In genomic region chr9:35686222-35687203, GRCh38 we compare ENCODE assay signal across 13 cellular contexts. TPM values are rescaled to one million over a fixed set of nuclear protein-coding genes. Genes with fewer than 3 reads are reported as not detected.
DNase-seq lines count a peak whose midpoint lies in the region; ATAC-seq and TF ChIP-seq lines count a peak whose summit lies in the region.
"Had no signal": no experiment of that assay in that cellular context is flagged by ENCODE, and none has a peak within 500 bp of the region (broad histone marks: within the 10 kb centered on the region; RNA-seq: fewer than 3 reads in every experiment).

No MANE protein-coding gene starts in this region.

- no peak overlapping the region for H3K4me3 Mint-ChIP-seq in activated T-helper 2 cell treated with anti-CD3 and anti-CD28 coated beads, Interferon-gamma antibody, Interleukin-2, Interleukin-4, amounts not matched to agents 10 μg/mL and 5 μg/mL and 100 μg/mL, durations not matched to agents 14 hours and 24 hours and 36 hours (ENCODE audit: low read depth)
- H3K4me3 Mint-ChIP-seq: activated T-cell treated with anti-CD3 and anti-CD28 coated beads, Interleukin-2, amount 50 U/mL, for 24 hours; T-helper 1 cell treated with Interleukin-12 subunit alpha and Interleukin-12 subunit beta and Interleukin-4 antibody, amounts not matched to agents 30 μg/mL and 1 μg/mL, for 36 hours had no signal

- H3K27ac ChIP-seq in GM23248 = peak overlapping the region; percentile 39
- peak overlapping the region; percentile 24 to 98 (median 97) for H3K27ac ChIP-seq in heart left ventricle
- peak overlapping the region; percentile 35 for H3K27ac ChIP-seq in smooth muscle cell (ENCODE audit: low read depth)

- no peaks in the 10 kb centered on the region for H3K9me3 ChIP-seq in GM23248 (ENCODE audit: low read depth)
- H3K9me3 ChIP-seq in heart left ventricle = no peaks in the 10 kb centered on the region
- no peaks in the 10 kb centered on the region for H3K9me3 ChIP-seq in smooth muscle cell (replicated peaks; ENCODE audit: low read depth)

- H3K79me2 ChIP-seq in GM23248 (ENCODE audit: insufficient read depth) = peaks cover 68% of the 10 kb centered on the region
- H3K79me2 ChIP-seq in smooth muscle cell (ENCODE audit: low read depth) = peaks cover 35% of the 10 kb centered on the region

- H3F3A ChIP-seq in GM23248 (ENCODE audit: insufficient read depth) = peaks cover 79% of the 10 kb centered on the region
- peaks cover 75% of the 10 kb centered on the region for H3F3A ChIP-seq in smooth muscle cell (ENCODE audit: low read depth)

- peak overlapping the region; percentile 89 for H3K4me2 ChIP-seq in GM23248 (ENCODE audit: unreplicated experiment)
- peak overlapping the region; percentile 95 for H3K4me2 ChIP-seq in smooth muscle cell

- H4K20me1 ChIP-seq in GM23248 (ENCODE audit: insufficient read depth) = peaks cover 54% of the 10 kb centered on the region
- peaks cover 82% of the 10 kb centered on the region for H4K20me1 ChIP-seq in smooth muscle cell (ENCODE audit: low read depth)

- H3K36me3 ChIP-seq in GM23248 (ENCODE audit: low read depth) = peaks cover 50% of the 10 kb centered on the region
- peaks cover 0 to 46% (median 38%) of the 10 kb centered on the region in 9 donors for H3K36me3 ChIP-seq in heart left ventricle
- no peaks in the 10 kb centered on the region for H3K36me3 ChIP-seq in smooth muscle cell (ENCODE audit: low read depth)

- H3K4me1 Mint-ChIP-seq in activated T-helper 2 cell treated with anti-CD3 and anti-CD28 coated beads, Interferon-gamma antibody, Interleukin-2, Interleukin-4, amounts not matched to agents 10 μg/mL and 5 μg/mL and 100 μg/mL, durations not matched to agents 14 hours and 24 hours and 36 hours (ENCODE audit: low read depth) = peaks cover 12% of the 10 kb centered on the region

- H3K9me3 Mint-ChIP-seq in activated T-helper 2 cell treated with anti-CD3 and anti-CD28 coated beads, Interferon-gamma antibody, Interleukin-2, Interleukin-4, amounts not matched to agents 10 μg/mL and 5 μg/mL and 100 μg/mL, durations not matched to agents 14 hours and 24 hours and 36 hours = no peaks in the 10 kb centered on the region
- H3K9me3 Mint-ChIP-seq: activated T-cell treated with anti-CD3 and anti-CD28 coated beads, Interleukin-2, amount 50 U/mL, for 24 hours; T-helper 1 cell treated with Interleukin-12 subunit alpha and Interleukin-12 subunit beta and Interleukin-4 antibody, amounts not matched to agents 30 μg/mL and 1 μg/mL, for 36 hours had no signal

- H3K4me1 ChIP-seq in GM23248 (ENCODE audit: insufficient read depth) = peaks cover 37% of the 10 kb centered on the region
- peaks cover 2 to 51% (median 25%) of the 10 kb centered on the region in 12 donors for H3K4me1 ChIP-seq in heart left ventricle
- peaks cover 15% of the 10 kb centered on the region for H3K4me1 ChIP-seq in smooth muscle cell (ENCODE audit: low read depth)

- DNase-seq in GM23248 = peak; percentile 78
- no peak for DNase-seq in astrocyte of the cerebellum (ENCODE audit: low read depth)
- peak in 3 of 5 donors; percentile 48 to 69 (median 49) for DNase-seq in heart left ventricle
- no peak for DNase-seq in smooth muscle cell (lab: John Stamatoyannopoulos, UW; ENCODE audit: unreplicated experiment)
- no peak for DNase-seq in glomerular visceral epithelial cell (ENCODE audit: extremely low spot score)
- no peak for DNase-seq in SIG-M5 treated with dmso at 0.1 percent for 504 hours (lab: John Stamatoyannopoulos, UW; ENCODE audit: unreplicated experiment)
- no peak for DNase-seq in activated T-helper 2 cell treated with anti-CD3 and anti-CD28 coated beads, Interferon-gamma antibody, Interleukin-2, Interleukin-4, amounts not matched to agents 10 μg/mL and 5 μg/mL and 100 μg/mL, durations not matched to agents 14 hours and 24 hours and 36 hours (ENCODE audit: low spot score)
- DNase-seq: activated T-cell treated with anti-CD3 and anti-CD28 coated beads, Interleukin-2, amount 50 U/mL, for 24 hours; NCI-H226 had no signal

- 69 to 76% methylated on average over 11 of the region's 11 CpGs for WGBS in GM23248 (ENCODE audit: low coverage in 1 of 2, low lambda C conversion rate in 2 of 2, missing lambda C conversion rate in 2 of 2), 2 experiments
- 41 to 49% (median 44%) methylated on average over 11 of the region's 11 CpGs for WGBS in heart left ventricle, 4 donors
- WGBS in smooth muscle cell (ENCODE audit: low lambda C conversion rate) = 58% methylated on average over 11 of the region's 11 CpGs

- H3K27ac Mint-ChIP-seq in activated T-helper 2 cell treated with anti-CD3 and anti-CD28 coated beads, Interferon-gamma antibody, Interleukin-2, Interleukin-4, amounts not matched to agents 10 μg/mL and 5 μg/mL and 100 μg/mL, durations not matched to agents 14 hours and 24 hours and 36 hours = no peak overlapping the region
- H3K27ac Mint-ChIP-seq: activated T-cell treated with anti-CD3 and anti-CD28 coated beads, Interleukin-2, amount 50 U/mL, for 24 hours; T-helper 1 cell treated with Interleukin-12 subunit alpha and Interleukin-12 subunit beta and Interleukin-4 antibody, amounts not matched to agents 30 μg/mL and 1 μg/mL, for 36 hours had no signal

- no peak for TF ChIP-seq CTCF in astrocyte of the cerebellum (IDR thresholded peaks at IDR 0.05; ENCODE audit: low read depth, low read length, missing control alignments)
- TF ChIP-seq CTCF in heart left ventricle (IDR thresholded peaks at IDR 0.05) = no peak
- TF ChIP-seq CTCF in smooth muscle cell (IDR thresholded peaks at IDR 0.05; ENCODE audit: borderline replicate concordance, insufficient read depth, poor library complexity, severe bottlenecking) = no peak

- in situ Hi-C loops in GM23248 (cut with MboI) (no loop called here), astrocyte of the cerebellum (cut with HindIII; ENCODE audit: low sequenced_read_pairs) (no loop called here)

- no peak overlapping the region for H2AFZ ChIP-seq in GM23248
- no peak overlapping the region for H2AFZ ChIP-seq in smooth muscle cell (ENCODE audit: low read depth)

- intact Hi-C loops in heart left ventricle (cut with DNase I) = loop anchor here in 4 of 10 donors (2.0 to 5.0 kb wide), 4 partner anchors 20 to 41 kb away; no protein-coding TSS in a partner anchor
- intact Hi-C loops in activated T-helper 2 cell treated with anti-CD3 and anti-CD28 coated beads, Interferon-gamma antibody, Interleukin-2, Interleukin-4, amounts not matched to agents 10 μg/mL and 5 μg/mL and 100 μg/mL, durations not matched to agents 14 hours and 24 hours and 36 hours (cut with micrococcal nuclease) = no loop called here

- no peaks in the 10 kb centered on the region for H3K27me3 ChIP-seq in GM23248 (replicated peaks; ENCODE audit: insufficient read depth)
- H3K27me3 ChIP-seq in heart left ventricle = no peaks in the 10 kb centered on the region
- H3K27me3 ChIP-seq in smooth muscle cell (ENCODE audit: low read depth) = no peaks in the 10 kb centered on the region

- H3K9ac ChIP-seq in GM23248 (peak overlapping the region; percentile 94), smooth muscle cell (ENCODE audit: low read depth) (no peak overlapping the region)

- peak overlapping the region; percentile 98 for H3K4me3 ChIP-seq in GM23248
- peak overlapping the region; percentile 85 for H3K4me3 ChIP-seq in astrocyte of the cerebellum (ENCODE audit: low read depth, low read length)
- peak overlapping the region in 9 of 12 donors; percentile 61 to 93 (median 77) for H3K4me3 ChIP-seq in heart left ventricle
- H3K4me3 ChIP-seq in smooth muscle cell = no peak overlapping the region

- TF ChIP-seq POLR2A in heart left ventricle (IDR thresholded peaks at IDR 0.05) = no peak

- H3K36me3 Mint-ChIP-seq in activated T-helper 2 cell treated with anti-CD3 and anti-CD28 coated beads, Interferon-gamma antibody, Interleukin-2, Interleukin-4, amounts not matched to agents 10 μg/mL and 5 μg/mL and 100 μg/mL, durations not matched to agents 14 hours and 24 hours and 36 hours (ENCODE audit: low read depth) = no peaks in the 10 kb centered on the region

- H3K27me3 Mint-ChIP-seq in activated T-helper 2 cell treated with anti-CD3 and anti-CD28 coated beads, Interferon-gamma antibody, Interleukin-2, Interleukin-4, amounts not matched to agents 10 μg/mL and 5 μg/mL and 100 μg/mL, durations not matched to agents 14 hours and 24 hours and 36 hours (ENCODE audit: low read depth) = no peaks in the 10 kb centered on the region
- H3K27me3 Mint-ChIP-seq: activated T-cell treated with anti-CD3 and anti-CD28 coated beads, Interleukin-2, amount 50 U/mL, for 24 hours had no signal

- ATAC-seq in heart left ventricle (peak; percentile 23 to 50 (median 44)), HG02981 (IDR thresholded peaks at IDR 0.05; ENCODE audit: unreplicated experiment) (no peak)

- no peaks in the 10 kb centered on the region for H3K9me2 ChIP-seq in GM23248 (ENCODE audit: insufficient read depth)

RNA-seq across cellular contexts. Expression of gene TPM2, which starts 3.2 kb away (rescaled TPM):
- 1,596 and 1,625 TPM in 2 replicates for total RNA-seq in GM23248 (2014; rRNA removed; shearing (Covaris generic))
- polyA plus RNA-seq in GM23248 (2016; fragmentation: Nextera tagmentation; extraction: Ambion mirVana) = 3,527 and 3,584 TPM in 2 replicates
- total RNA-seq in heart left ventricle = 1,000 to 10,000 TPM in 3 of 9 donors, 100 to 1,000 TPM in 6; 621 to 1,314 (median 858) TPM
- polyA plus RNA-seq in heart left ventricle = 1,000 to 10,000 TPM in 1 of 2 donors, 100 to 1,000 TPM in 1; 761 to 2,450 TPM
- total RNA-seq in smooth muscle cell = 854 and 925 TPM in 2 replicates
- polyA plus RNA-seq in smooth muscle cell = 2,012 and 2,131 TPM in 2 replicates
- 4.1 and 4.6 TPM in 2 replicates for total RNA-seq in activated T-helper 2 cell treated with anti-CD3 and anti-CD28 coated beads, Interferon-gamma antibody, Interleukin-2, Interleukin-4, amounts not matched to agents 10 μg/mL and 5 μg/mL and 100 μg/mL, durations not matched to agents 14 hours and 24 hours and 36 hours

RNA-seq across cellular contexts. Expression of gene CA9, which starts 12.8 kb away (rescaled TPM):
- total RNA-seq in GM23248 (2014; rRNA removed; shearing (Covaris generic)) = 3.4 and 4.3 TPM in 2 replicates
- polyA plus RNA-seq in GM23248 (2016; fragmentation: Nextera tagmentation; extraction: Ambion mirVana) (2.3 and 2.7 TPM in 2 replicates), heart left ventricle (under 1 TPM; 0.23 to 0.54 TPM), smooth muscle cell (5.9 TPM in 1 of 2 replicates, not detected in the other)
- total RNA-seq in heart left ventricle (10 to 100 TPM in 1 of 9 donors, 1 to 10 TPM in 1, under 1 TPM in 1, not detected in 6; 0.47 to 13.9 (median 2.3) TPM), smooth muscle cell (1.7 and 4.6 TPM in 2 replicates)
- total RNA-seq in activated T-helper 2 cell treated with anti-CD3 and anti-CD28 coated beads, Interferon-gamma antibody, Interleukin-2, Interleukin-4, amounts not matched to agents 10 μg/mL and 5 μg/mL and 100 μg/mL, durations not matched to agents 14 hours and 24 hours and 36 hours = 0.89 and 1.2 TPM in 2 replicates
- total RNA-seq: Daoy had no signal

RNA-seq across cellular contexts. Expression of gene ARHGEF39, which starts 21.5 kb away (rescaled TPM):
- total RNA-seq in GM23248 (2014; rRNA removed; shearing (Covaris generic)) = 0.13 and 2.1 TPM in 2 replicates
- 1.6 and 1.8 TPM in 2 replicates for polyA plus RNA-seq in GM23248 (2016; fragmentation: Nextera tagmentation; extraction: Ambion mirVana)
- total RNA-seq in heart left ventricle = 1 to 10 TPM in 1 of 9 donors, under 1 TPM in 8; 0.11 to 1.2 (median 0.27) TPM
- under 1 TPM; 0.12 to 0.30 TPM for polyA plus RNA-seq in heart left ventricle
- total RNA-seq in smooth muscle cell = 0.49 and 2.1 TPM in 2 replicates
- 1.9 and 2.9 TPM in 2 replicates for polyA plus RNA-seq in smooth muscle cell
- total RNA-seq in activated T-helper 2 cell treated with anti-CD3 and anti-CD28 coated beads, Interferon-gamma antibody, Interleukin-2, Interleukin-4, amounts not matched to agents 10 μg/mL and 5 μg/mL and 100 μg/mL, durations not matched to agents 14 hours and 24 hours and 36 hours = 11.1 and 12.3 TPM in 2 replicates

RNA-seq across cellular contexts. Expression of gene CCDC107, which starts 28.4 kb away (rescaled TPM):
- total RNA-seq in GM23248 (2014; rRNA removed; shearing (Covaris generic)) = 20.5 and 28.6 TPM in 2 replicates
- 52.8 and 55.7 TPM in 2 replicates for polyA plus RNA-seq in GM23248 (2016; fragmentation: Nextera tagmentation; extraction: Ambion mirVana)
- total RNA-seq in heart left ventricle = 10 to 100 TPM; 35.5 to 78.5 (median 43.8) TPM
- polyA plus RNA-seq in heart left ventricle = 100 to 1,000 TPM in 1 of 2 donors, 10 to 100 TPM in 1; 70.1 to 116 TPM
- 9.8 and 19.6 TPM in 2 replicates for total RNA-seq in smooth muscle cell
- polyA plus RNA-seq in smooth muscle cell = 35.5 and 37.1 TPM in 2 replicates
- 23.0 TPM in 2 replicates for total RNA-seq in activated T-helper 2 cell treated with anti-CD3 and anti-CD28 coated beads, Interferon-gamma antibody, Interleukin-2, Interleukin-4, amounts not matched to agents 10 μg/mL and 5 μg/mL and 100 μg/mL, durations not matched to agents 14 hours and 24 hours and 36 hours

RNA-seq across cellular contexts. Expression of gene RMRP, which starts 28.7 kb away (rescaled TPM):
- total RNA-seq in GM23248 (2014; rRNA removed; shearing (Covaris generic)) = 14,230 and 20,944 TPM in 2 replicates
- not detected in 2 replicates for polyA plus RNA-seq in GM23248 (2016; fragmentation: Nextera tagmentation; extraction: Ambion mirVana)
- total RNA-seq in heart left ventricle = over 10,000 TPM in 3 of 9 donors, 1,000 to 10,000 TPM in 5, 100 to 1,000 TPM in 1; 462 to 18,741 (median 5,764) TPM
- 100 to 1,000 TPM; 118 to 429 TPM for polyA plus RNA-seq in heart left ventricle
- 10,156 and 21,067 TPM in 2 replicates for total RNA-seq in smooth muscle cell
- not detected in 2 replicates for polyA plus RNA-seq in smooth muscle cell
- total RNA-seq in activated T-helper 2 cell treated with anti-CD3 and anti-CD28 coated beads, Interferon-gamma antibody, Interleukin-2, Interleukin-4, amounts not matched to agents 10 μg/mL and 5 μg/mL and 100 μg/mL, durations not matched to agents 14 hours and 24 hours and 36 hours = 5,290 and 6,583 TPM in 2 replicates
- polyA plus RNA-seq: urinary bladder had no signal

Comparison
In these comparisons a context has a peak if more than half of its experiments do, and no peak if none do; other contexts are left out.
1. DNase-seq: peak in GM23248 (single experiment) and heart left ventricle (3 of 5); none in astrocyte of the cerebellum (single experiment), smooth muscle cell (single experiment), glomerular visceral epithelial cell (single experiment), SIG-M5 treated with dmso at 0.1 percent for 504 hours (single experiment) and activated T-helper 2 cell treated with anti-CD3 and anti-CD28 coated beads, Interferon-gamma antibody, Interleukin-2, Interleukin-4, amounts not matched to agents 10 μg/mL and 5 μg/mL and 100 μg/mL, durations not matched to agents 14 hours and 24 hours and 36 hours (single experiment).
2. H3K27ac ChIP-seq: peak in every context shown above with its lines; median percentile 97 in heart left ventricle; 39 in GM23248; 35 in smooth muscle cell.
3. RNA of gene TPM2, which starts 3.2 kb away (total RNA-seq): 1,596 to 1,625 TPM in GM23248, 854 to 925 TPM in smooth muscle cell and 621 to 1,314 TPM in heart left ventricle; 4.1 to 4.6 TPM in activated T-helper 2 cell treated with anti-CD3 and anti-CD28 coated beads, Interferon-gamma antibody, Interleukin-2, Interleukin-4, amounts not matched to agents 10 μg/mL and 5 μg/mL and 100 μg/mL, durations not matched to agents 14 hours and 24 hours and 36 hours; every median in the first group is over 100 times any median in the second.